In the genomic region with DNA sequence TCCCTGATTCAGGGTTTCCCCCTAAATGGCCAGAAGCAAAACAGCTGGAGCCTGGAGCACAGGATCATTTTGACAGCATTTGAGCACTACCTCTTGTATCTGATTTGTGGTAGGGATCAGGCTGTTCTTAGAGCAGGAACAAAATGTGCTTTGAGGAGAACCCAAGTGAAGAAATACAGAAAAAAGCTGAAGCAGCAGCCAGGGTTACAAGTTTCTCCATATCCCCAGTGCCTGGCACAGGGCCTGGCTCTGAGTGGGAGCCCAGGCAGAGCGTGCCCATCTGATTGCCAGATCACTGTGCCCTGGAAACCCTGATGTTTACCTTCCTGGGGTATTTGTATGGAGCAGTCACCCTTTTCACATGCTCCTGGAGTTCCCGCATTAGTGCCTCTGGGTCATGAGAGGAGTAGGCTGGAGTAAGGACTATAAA, we compare ENCODE assay signal across 6 cellular contexts. TPM values are rescaled to one million over a fixed set of nuclear protein-coding genes. Genes with fewer than 3 reads are reported as not detected.
"Had no signal": no experiment of that assay in that cellular context is flagged by ENCODE, and none has a peak within 500 bp of the region (broad histone marks: within the 10 kb centered on the region; RNA-seq: fewer than 3 reads in every experiment).

No MANE protein-coding gene starts in this region.

RNA-seq across cellular contexts. Expression of gene ACSM2B, which starts 11.5 kb away (rescaled TPM):
- total RNA-seq: activated naive CD4-positive, alpha-beta T cell treated with anti-CD3 and anti-CD28 coated beads for 36 hours; natural killer cell; progenitor cell of endocrine pancreas; SK-MEL-5; T-helper 17 cell; vagina had no signal
